ENCODE assay signal across 1 cellular context in genomic region chr15:34807241-34807640, GRCh38.
A peak's percentile ranks its signal among the peaks of the same experiment; 100 is the strongest.
TF ChIP-seq lines count a peak whose summit lies in the region.

No MANE protein-coding gene starts in this region.

TF ChIP-seq in K562, 482 proteins besides CTCF, POLR2A, EP300 and RAD21:
- TF ChIP-seq SOX6 (IDR thresholded peaks at IDR 0.05) (peak; percentile 65; the same call in 1 of the 2 replicates), TRIM24 (IDR thresholded peaks at IDR 0.05) (0 out of 4 replicates have a peak, but pooled peaks of 1 of the 2 experiments have one; percentile 23)
- TF ChIP-seq, protein P1, sequence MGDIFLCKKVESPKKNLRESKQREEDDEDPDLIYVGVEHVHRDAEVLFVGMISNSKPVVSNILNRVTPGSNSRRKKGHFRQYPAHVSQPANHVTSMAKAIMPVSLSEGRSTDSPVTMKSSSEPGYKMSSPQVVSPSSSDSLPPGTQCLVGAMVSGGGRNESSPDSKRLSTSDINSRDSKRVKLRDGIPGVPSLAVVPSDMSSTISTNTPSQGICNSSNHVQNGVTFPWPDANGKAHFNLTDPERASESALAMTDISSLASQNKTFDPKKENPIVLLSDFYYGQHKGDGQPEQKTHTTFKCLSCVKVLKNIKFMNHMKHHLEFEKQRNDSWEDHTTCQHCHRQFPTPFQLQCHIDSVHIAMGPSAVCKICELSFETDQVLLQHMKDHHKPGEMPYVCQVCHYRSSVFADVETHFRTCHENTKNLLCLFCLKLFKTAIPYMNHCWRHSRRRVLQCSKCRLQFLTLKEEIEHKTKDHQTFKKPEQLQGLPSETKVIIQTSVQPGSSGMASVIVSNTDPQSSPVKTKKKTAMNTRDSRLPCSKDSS (IDR thresholded peaks at IDR 0.05; ENCODE audit: low read depth, partially characterized antibody), result peak; percentile 42
